13 cellular contexts compared by ENCODE assay signal in the genomic region with DNA sequence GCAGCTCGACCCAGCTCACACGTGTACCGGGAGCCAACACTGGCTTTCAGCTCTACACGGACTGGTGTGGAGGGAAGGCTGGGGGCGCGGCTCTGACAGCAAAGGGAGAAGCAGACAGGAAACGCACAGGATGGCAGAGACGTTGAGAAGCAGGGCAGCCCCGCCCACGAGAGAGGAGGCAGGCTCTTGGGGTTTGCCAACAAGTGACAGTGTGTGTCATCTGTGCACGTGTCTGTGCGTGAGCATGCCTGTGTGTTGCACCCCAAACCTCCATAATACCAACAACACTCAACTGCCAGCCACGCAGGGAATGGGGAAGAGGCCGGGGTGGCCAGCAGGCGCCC.
A peak's percentile ranks its signal among the peaks of the same experiment; 100 is the strongest.
DNase-seq lines count a peak whose midpoint lies in the region; ATAC-seq and TF ChIP-seq lines count a peak whose summit lies in the region.
"Had no signal": no experiment of that assay in that cellular context is flagged by ENCODE, and none has a peak within 500 bp of the region (broad histone marks: within the 10 kb centered on the region; RNA-seq: fewer than 3 reads in every experiment).

No MANE protein-coding gene starts in this region.

- no peak overlapping the region for H3K4me2 ChIP-seq in mammary epithelial cell (ENCODE audit: insufficient read depth, low read depth, low read length)

- no TSS peak for BruUV-seq in mammary epithelial cell (replicated peaks; lab: Mats Ljungman, UMichigan)

- no peaks in the 10 kb centered on the region for H3K27me3 Mint-ChIP-seq in activated CD4-positive, alpha-beta T cell treated with anti-CD3 and anti-CD28 coated beads, Interleukin-2, amount 10 ng/mL, durations not matched to agents 24 days and 14 days
- H3K27me3 Mint-ChIP-seq in central memory CD8-positive, alpha-beta T cell: no peaks in the 10 kb centered on the region

- no peaks in the 10 kb centered on the region for H3K4me1 ChIP-seq in mammary epithelial cell (ENCODE audit: insufficient read depth, low read length)
- H3K4me1 ChIP-seq: body of pancreas, vagina had no signal

- intact Hi-C loops in activated CD4-positive, alpha-beta T cell treated with anti-CD3 and anti-CD28 coated beads, Interleukin-2, amount 10 ng/mL, durations not matched to agents 24 days and 14 days (cut with micrococcal nuclease): loop anchor here (1.0 to 5.0 kb wide), 3 partner anchors 34 to 142 kb away; a partner anchor contains a TSS
- intact Hi-C loops in mammary epithelial cell (cut with micrococcal nuclease): no loop called here

- 94% methylated on average over 13 of the region's 15 CpGs for WGBS in mammary epithelial cell (ENCODE audit: low coverage, missing lambda C conversion rate)

- DNase-seq in GDM1 (lab: John Stamatoyannopoulos, UW) (peak; percentile 71), NCI-H345 (lab: John Stamatoyannopoulos, UW) (no peak), mammary epithelial cell (no peak), NCI-H1694 treated with DMSO at 0.1 percent for 48 hours (lab: John Stamatoyannopoulos, UW) (no peak), superior temporal gyrus (ENCODE audit: extremely low spot score) (no peak)
- DNase-seq in activated CD4-positive, alpha-beta T cell treated with anti-CD3 and anti-CD28 coated beads, Interleukin-2, amount 10 ng/mL, durations not matched to agents 24 days and 14 days: peak; percentile 95
- DNase-seq in central memory CD8-positive, alpha-beta T cell (ENCODE audit: low spot score in 2 of 2): peak; percentile 71 to 86
- DNase-seq in stimulated activated CD4-positive, alpha-beta T cell treated with anti-CD3 and anti-CD28 coated beads, Interleukin-4, amount 100 ng/mL, for 4 hours: peak; percentile 82 to 94
- DNase-seq: DMS79 treated with DMSO at 0.1 percent for 48 hours, H7, NCI-H2029 treated with DMSO at 0.1 percent for 48 hours had no signal

- no peak overlapping the region for H3K9ac ChIP-seq in mammary epithelial cell (ENCODE audit: insufficient read depth, low read length)

- no peak overlapping the region for H3K4me3 ChIP-seq in mammary epithelial cell (replicated peaks in 1 of 3; ENCODE audit: insufficient read depth in 1 of 3, low read depth in 2 of 3, low read length in 3 of 3)
- H3K4me3 ChIP-seq: body of pancreas, vagina had no signal

- no peak overlapping the region for H2AFZ ChIP-seq in mammary epithelial cell (ENCODE audit: low read depth, low read length)

- H3K27ac ChIP-seq in mammary epithelial cell (ENCODE audit: insufficient read depth, low read depth, low read length): no peak overlapping the region
- H3K27ac ChIP-seq: body of pancreas, vagina had no signal

- CTCF ChIA-PET in mammary epithelial cell (lab: Charles Lee; ENCODE audit: low non-redundant PET): no interaction called here

- H3K9me3 Mint-ChIP-seq in activated CD4-positive, alpha-beta T cell treated with anti-CD3 and anti-CD28 coated beads, Interleukin-2, amount 10 ng/mL, durations not matched to agents 24 days and 14 days: peaks cover 30% of the 10 kb centered on the region
- peaks cover 11% of the 10 kb centered on the region for H3K9me3 Mint-ChIP-seq in central memory CD8-positive, alpha-beta T cell

- peak; percentile 99 for ATAC-seq in central memory CD8-positive, alpha-beta T cell (replicated peaks; ENCODE audit: extremely low read depth, poor library complexity, severe bottlenecking)
- ATAC-seq: body of pancreas had no signal

- H3K27ac Mint-ChIP-seq in activated CD4-positive, alpha-beta T cell treated with anti-CD3 and anti-CD28 coated beads, Interleukin-2, amount 10 ng/mL, durations not matched to agents 24 days and 14 days: peak overlapping the region; percentile 98
- peak overlapping the region; percentile 93 for H3K27ac Mint-ChIP-seq in central memory CD8-positive, alpha-beta T cell (ENCODE audit: low read depth)

- dilution Hi-C loops in mammary epithelial cell (cut with HindIII; ENCODE audit: low sequenced_read_pairs): no loop called here

- no peaks in the 10 kb centered on the region for H4K20me1 ChIP-seq in mammary epithelial cell (ENCODE audit: insufficient read depth, low read length)

- in situ Hi-C loops in mammary epithelial cell (cut with MboI; ENCODE audit: low sequenced_read_pairs in 2 of 2): no loop called here

- H3K9me3 ChIP-seq in mammary epithelial cell (replicated peaks; ENCODE audit: insufficient read depth, low read length): no peaks in the 10 kb centered on the region
- H3K9me3 ChIP-seq: body of pancreas, vagina had no signal

- no peaks in the 10 kb centered on the region for H3K27me3 ChIP-seq in mammary epithelial cell (ENCODE audit: insufficient read depth, low read length)
- H3K27me3 ChIP-seq: body of pancreas, vagina had no signal

- peaks cover 45% of the 10 kb centered on the region for H3K36me3 Mint-ChIP-seq in activated CD4-positive, alpha-beta T cell treated with anti-CD3 and anti-CD28 coated beads, Interleukin-2, amount 10 ng/mL, durations not matched to agents 24 days and 14 days (ENCODE audit: low read depth)
- H3K36me3 Mint-ChIP-seq in central memory CD8-positive, alpha-beta T cell (ENCODE audit: insufficient read depth): peaks cover 15% of the 10 kb centered on the region

- H3K79me2 ChIP-seq in mammary epithelial cell (ENCODE audit: insufficient read depth, low read length): no peaks in the 10 kb centered on the region

- peaks cover 35% of the 10 kb centered on the region for H3K4me1 Mint-ChIP-seq in activated CD4-positive, alpha-beta T cell treated with anti-CD3 and anti-CD28 coated beads, Interleukin-2, amount 10 ng/mL, durations not matched to agents 24 days and 14 days
- peaks cover 28% of the 10 kb centered on the region for H3K4me1 Mint-ChIP-seq in central memory CD8-positive, alpha-beta T cell

- peak overlapping the region; percentile 86 for H3K4me3 Mint-ChIP-seq in activated CD4-positive, alpha-beta T cell treated with anti-CD3 and anti-CD28 coated beads, Interleukin-2, amount 10 ng/mL, durations not matched to agents 24 days and 14 days
- peak overlapping the region; percentile 86 for H3K4me3 Mint-ChIP-seq in central memory CD8-positive, alpha-beta T cell

- no peaks in the 10 kb centered on the region for H3K36me3 ChIP-seq in mammary epithelial cell (ENCODE audit: insufficient read depth, low read length)
- H3K36me3 ChIP-seq: vagina had no signal

- TF ChIP-seq CTCF in mammary epithelial cell (conservative IDR thresholded peaks at IDR 0.05 in 1 of 2, IDR thresholded peaks at IDR 0.05 in 1 of 2; ENCODE audit: extremely low read depth in 1 of 2, insufficient read depth in 1 of 2, low read depth in 1 of 2, low read length in 2 of 2): no peak

Comparison
In these comparisons a context has a peak if more than half of its experiments do, and no peak if none do; other contexts are left out.
1. DNase-seq: peak in GDM1 (single experiment), activated CD4-positive, alpha-beta T cell treated with anti-CD3 and anti-CD28 coated beads, Interleukin-2, amount 10 ng/mL, durations not matched to agents 24 days and 14 days (single experiment), central memory CD8-positive, alpha-beta T cell (2 of 2) and stimulated activated CD4-positive, alpha-beta T cell treated with anti-CD3 and anti-CD28 coated beads, Interleukin-4, amount 100 ng/mL, for 4 hours (2 of 2); none in NCI-H345 (single experiment), mammary epithelial cell (single experiment), NCI-H1694 treated with DMSO at 0.1 percent for 48 hours (single experiment) and superior temporal gyrus (single experiment).